ENCODE assay signal across 13 cellular contexts in the genomic region with DNA sequence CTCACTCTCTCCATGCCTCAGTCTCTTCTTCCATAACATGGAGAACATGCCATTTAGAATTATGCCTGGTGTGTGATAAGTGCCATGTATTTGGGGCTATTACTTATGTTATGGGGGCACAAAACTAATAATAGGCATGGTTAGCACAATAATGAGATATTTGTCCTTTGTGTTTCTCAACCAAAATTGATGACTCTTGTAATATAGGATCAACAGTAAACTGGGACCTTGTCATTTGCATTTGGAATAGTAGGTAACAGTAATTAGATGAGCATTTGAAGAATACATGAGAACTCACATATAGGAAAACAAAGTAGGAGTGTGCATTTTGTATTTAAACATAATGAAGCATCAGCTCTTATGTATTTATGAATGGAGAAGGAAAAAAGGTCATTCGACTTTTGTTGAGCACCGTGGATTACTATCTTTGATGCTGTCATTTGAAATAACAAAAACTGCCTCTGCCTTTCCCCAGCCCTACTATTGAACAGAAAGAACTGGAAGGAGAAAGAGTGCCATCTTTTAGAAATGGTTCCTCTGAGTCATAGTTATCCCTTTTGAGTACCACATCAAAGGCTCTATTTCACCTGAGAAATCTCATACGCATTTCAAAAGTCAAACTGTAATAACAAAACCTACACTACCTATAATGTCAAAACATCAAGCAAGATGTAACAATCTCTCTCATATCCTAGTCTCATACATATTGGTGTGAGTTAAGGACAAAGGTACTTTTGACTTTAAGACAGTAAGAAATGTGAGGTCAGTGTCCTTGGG.
A peak's percentile ranks its signal among the peaks of the same experiment; 100 is the strongest.
DNase-seq lines count a peak whose midpoint lies in the region; ATAC-seq and TF ChIP-seq lines count a peak whose summit lies in the region.
"Had no signal": no experiment of that assay in that cellular context is flagged by ENCODE, and none has a peak within 500 bp of the region (broad histone marks: within the 10 kb centered on the region; RNA-seq: fewer than 3 reads in every experiment).

No MANE protein-coding gene starts in this region.

- H3K36me3 Mint-ChIP-seq in Calu3 (ENCODE audit: insufficient read depth, unreplicated experiment) = peaks cover 4% of the 10 kb centered on the region

- ATAC-seq in GM21515 (IDR thresholded peaks at IDR 0.05; ENCODE audit: unreplicated experiment) (peak; percentile 61), HG03378 (IDR thresholded peaks at IDR 0.05; ENCODE audit: unreplicated experiment) (peak; percentile 86)
- peak; percentile 97 for ATAC-seq in stimulated activated naive CD8-positive, alpha-beta T cell treated with anti-CD3 and anti-CD28 coated beads, Interleukin-15, amount 100 ng/mL, for 72 hours

- peaks cover 23% of the 10 kb centered on the region for H3K4me1 Mint-ChIP-seq in stimulated activated naive CD8-positive, alpha-beta T cell treated with anti-CD3 and anti-CD28 coated beads, Interleukin-15, amount 100 ng/mL, for 72 hours
- H3K4me1 Mint-ChIP-seq in Calu3 (ENCODE audit: low read depth, unreplicated experiment) = peaks cover 29% of the 10 kb centered on the region
- H3K4me1 Mint-ChIP-seq: B cell had no signal

- TF ChIP-seq CTCF in Calu3 (IDR thresholded peaks at IDR 0.05; ENCODE audit: unreplicated experiment) = no peak

- CTCF ChIA-PET in Calu3 (lab: Charles Lee) = no interaction called here

- H3K4me3 Mint-ChIP-seq in stimulated activated naive CD8-positive, alpha-beta T cell treated with anti-CD3 and anti-CD28 coated beads, Interleukin-15, amount 100 ng/mL, for 72 hours = peak overlapping the region; percentile 27 to 35
- no peak overlapping the region for H3K4me3 Mint-ChIP-seq in Calu3 (ENCODE audit: low read depth, unreplicated experiment)
- H3K4me3 Mint-ChIP-seq: B cell, IgD-negative memory B cell had no signal

- no peaks in the 10 kb centered on the region for H3K9me3 Mint-ChIP-seq in stimulated activated naive CD8-positive, alpha-beta T cell treated with anti-CD3 and anti-CD28 coated beads, Interleukin-15, amount 100 ng/mL, for 72 hours
- H3K9me3 Mint-ChIP-seq in Calu3 (ENCODE audit: low read depth, unreplicated experiment) = no peaks in the 10 kb centered on the region
- H3K9me3 Mint-ChIP-seq: IgD-negative memory B cell had no signal

- H3K27me3 Mint-ChIP-seq in stimulated activated naive CD8-positive, alpha-beta T cell treated with anti-CD3 and anti-CD28 coated beads, Interleukin-15, amount 100 ng/mL, for 72 hours = peaks cover 60% of the 10 kb centered on the region
- no peaks in the 10 kb centered on the region for H3K27me3 Mint-ChIP-seq in Calu3 (ENCODE audit: unreplicated experiment)
- H3K27me3 Mint-ChIP-seq: B cell, IgD-negative memory B cell had no signal

- DNase-seq in stimulated activated CD4-positive, alpha-beta T cell treated with anti-CD3 and anti-CD28 coated beads, Interleukin-15, amount 100 ng/mL, for 24 hours = peak; percentile 5
- DNase-seq in stimulated activated CD4-positive, alpha-beta T cell treated with anti-CD3 and anti-CD28 coated beads, Interleukin-2, amount 100 ng/mL, for 24 hours = no peak
- DNase-seq in stimulated activated naive CD8-positive, alpha-beta T cell treated with anti-CD3 and anti-CD28 coated beads, Interleukin-15, amount 100 ng/mL, for 72 hours = peak; percentile 10 to 12
- DNase-seq in Calu3 (no peak), kidney tubule cell (ENCODE audit: low spot score) (no peak)
- no peak for DNase-seq in effector CD4-positive, alpha-beta T cell
- DNase-seq: activated effector memory CD4-positive, alpha-beta T cell treated with anti-CD3 and anti-CD28 coated beads, Interleukin-2, amount 50 U/mL, for 16 hours; NCI-H1694 treated with DMSO at 0.1 percent for 48 hours; SJCRH30 had no signal

- peak overlapping the region in 1 of 2 donors; percentile 57 for H3K27ac Mint-ChIP-seq in stimulated activated naive CD8-positive, alpha-beta T cell treated with anti-CD3 and anti-CD28 coated beads, Interleukin-15, amount 100 ng/mL, for 72 hours
- no peak overlapping the region for H3K27ac Mint-ChIP-seq in Calu3 (ENCODE audit: unreplicated experiment)
- H3K27ac Mint-ChIP-seq: B cell had no signal

- intact Hi-C loops in Calu3 (cut with micrococcal nuclease; ENCODE audit: unreplicated experiment) = no loop called here

- no TSS peak for BruUV-seq in Calu3 (replicated peaks; lab: Mats Ljungman, UMichigan)

Comparison
In these comparisons a context has a peak if more than half of its experiments do, and no peak if none do; other contexts are left out.
1. DNase-seq: peak in stimulated activated CD4-positive, alpha-beta T cell treated with anti-CD3 and anti-CD28 coated beads, Interleukin-15, amount 100 ng/mL, for 24 hours (single experiment) and stimulated activated naive CD8-positive, alpha-beta T cell treated with anti-CD3 and anti-CD28 coated beads, Interleukin-15, amount 100 ng/mL, for 72 hours (2 of 2); none in stimulated activated CD4-positive, alpha-beta T cell treated with anti-CD3 and anti-CD28 coated beads, Interleukin-2, amount 100 ng/mL, for 24 hours (0 of 2), Calu3 (single experiment), effector CD4-positive, alpha-beta T cell (single experiment) and kidney tubule cell (single experiment).
2. Peak in every context shown above with its lines, with median percentiles within 50 percentile points of each other: ATAC-seq.